ENCODE assay signal across 23 cellular contexts in the genomic region with DNA sequence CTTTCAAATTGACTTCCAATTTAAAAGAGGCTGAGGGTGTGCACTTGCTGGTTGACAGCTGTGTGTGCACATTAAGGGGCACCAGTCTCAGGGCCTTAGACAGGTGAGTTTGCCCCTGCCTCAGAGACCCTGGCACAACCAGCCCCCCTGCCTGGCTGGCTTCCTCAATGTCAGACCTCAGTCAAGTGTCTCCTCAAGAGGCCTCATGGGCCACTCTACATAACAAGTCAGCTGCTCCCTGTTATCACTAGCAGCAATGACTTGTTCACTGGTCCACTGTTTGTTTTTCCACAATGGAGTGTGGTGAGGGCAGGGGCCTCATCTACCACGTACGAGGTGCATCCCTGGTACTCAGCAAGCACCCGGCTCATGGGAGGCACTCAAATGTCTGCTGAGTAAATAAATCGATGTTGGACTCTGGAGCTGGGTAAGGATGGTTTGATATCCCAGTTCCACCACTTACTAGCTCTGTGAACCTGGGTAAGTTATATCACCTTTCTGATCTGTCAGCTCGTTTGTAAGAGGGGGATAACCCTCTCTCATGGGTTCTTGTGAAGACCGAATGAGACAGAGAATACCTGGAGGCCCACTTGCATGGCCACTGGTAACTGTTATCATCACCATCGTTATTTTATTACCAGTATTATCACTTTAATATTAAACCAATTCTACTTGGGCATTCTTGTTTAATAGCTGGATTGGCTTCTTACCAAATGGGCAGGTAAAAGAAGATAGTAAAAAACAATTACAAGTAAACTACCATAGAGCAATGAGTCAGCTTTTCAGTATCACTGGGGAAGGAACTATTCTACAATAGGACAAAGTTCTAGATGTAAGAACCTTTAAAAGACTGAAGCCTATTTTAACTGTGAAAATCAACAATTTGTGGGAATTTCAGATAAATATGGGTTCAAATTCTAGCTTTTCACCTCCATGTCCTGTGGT.
DNase-seq lines count a peak whose midpoint lies in the region; ATAC-seq, FAIRE-seq and TF ChIP-seq lines count a peak whose summit lies in the region.
"Had no signal": no experiment of that assay in that cellular context is flagged by ENCODE, and none has a peak within 500 bp of the region (broad histone marks: within the 10 kb centered on the region; RNA-seq: fewer than 3 reads in every experiment).

No MANE protein-coding gene starts in this region.

- no peak overlapping the region for H3K4me2 ChIP-seq in HepG2 (ENCODE audit: low read depth, low read length)
- H3K4me2 ChIP-seq in K562 (ENCODE audit: insufficient read depth, low read length): no peak overlapping the region
- H3K4me2 ChIP-seq: A549 had no signal

- intact Hi-C loops in activated CD4-positive, alpha-beta memory T cell treated with anti-CD3 and anti-CD28 coated beads for 36 hours (cut with micrococcal nuclease): loop anchor here (5.0 kb wide), 1 partner anchor 71 kb away; no protein-coding TSS in a partner anchor
- intact Hi-C loops in HepG2 (cut with micrococcal nuclease; ENCODE audit: unreplicated experiment): no loop called here
- intact Hi-C loops in right lobe of liver (cut with DNase I): no loop called here
- intact Hi-C loops in K562 (cut with micrococcal nuclease): no loop called here

- no peaks in the 10 kb centered on the region for H3K27me3 Mint-ChIP-seq in activated CD4-positive, alpha-beta memory T cell treated with anti-CD3 and anti-CD28 coated beads for 36 hours
- no peaks in the 10 kb centered on the region for H3K27me3 Mint-ChIP-seq in activated CD4-positive, alpha-beta memory T cell treated with anti-CD3 and anti-CD28 coated beads, Interleukin-2, amount 10 ng/mL, durations not matched to agents 7 days and 5 days
- H3K27me3 Mint-ChIP-seq in stimulated activated naive B cell treated with anti-CD40 and anti-IgM and Interleukin-4, amounts not matched to agents 10 μg/mL and 1 μg/mL and 100 μg/mL, for 72 hours: no peaks in the 10 kb centered on the region

- BruUV-seq in HepG2 (replicated peaks; lab: Mats Ljungman, UMichigan) (TSS peak; percentile 21), K562 (replicated peaks; lab: Mats Ljungman, UMichigan) (no TSS peak)

- H3K27me3 ChIP-seq in HepG2 (ENCODE audit: control insufficient read depth in 1 of 2, insufficient read depth in 2 of 2, low read length in 2 of 2): no peaks in the 10 kb centered on the region
- H3K27me3 ChIP-seq in right lobe of liver: no peaks in the 10 kb centered on the region
- H3K27me3 ChIP-seq in K562 (ENCODE audit: control insufficient read depth in 2 of 2, insufficient read depth in 2 of 2, low read length in 2 of 2): no peaks in the 10 kb centered on the region
- H3K27me3 ChIP-seq: BE2C had no signal

- CTCF ChIA-PET in activated CD4-positive, alpha-beta memory T cell treated with anti-CD3 and anti-CD28 coated beads for 36 hours (lab: Charles Lee): interaction anchor here (0.8 to 4.8 kb wide), 7 partner anchors 11 to 278 kb away, joined by 3 to 27 read pairs (median 7); no protein-coding TSS in a partner anchor
- CTCF ChIA-PET in activated CD4-positive, alpha-beta memory T cell treated with anti-CD3 and anti-CD28 coated beads, Interleukin-2, amount 10 ng/mL, durations not matched to agents 7 days and 5 days (lab: Charles Lee): interaction anchor here (0.9 to 1.2 kb wide), 2 partner anchors 14 to 30 kb away, joined by 3 to 4 read pairs; no protein-coding TSS in a partner anchor
- CTCF ChIA-PET in HepG2 (lab: Yijun Ruan, JAX; ENCODE audit: low intra/inter-chr PET ratio, low total read pairs) (no interaction called here), K562 (lab: Yijun Ruan, JAX; ENCODE audit: low intra/inter-chr PET ratio) (no interaction called here)

- H3K27ac Mint-ChIP-seq in activated CD4-positive, alpha-beta memory T cell treated with anti-CD3 and anti-CD28 coated beads for 36 hours: peak overlapping the region; percentile 33
- H3K27ac Mint-ChIP-seq in activated CD4-positive, alpha-beta memory T cell treated with anti-CD3 and anti-CD28 coated beads, Interleukin-2, amount 10 ng/mL, durations not matched to agents 7 days and 5 days: no peak overlapping the region
- peak overlapping the region; percentile 22 for H3K27ac Mint-ChIP-seq in stimulated activated naive B cell treated with anti-CD40 and anti-IgM and Interleukin-4, amounts not matched to agents 10 μg/mL and 1 μg/mL and 100 μg/mL, for 72 hours

- H2AFZ ChIP-seq in HepG2 (ENCODE audit: low read length) (no peak overlapping the region), K562 (ENCODE audit: low read depth, low read length) (no peak overlapping the region)

- H3K4me3 ChIP-seq in HepG2 (replicated peaks in 1 of 3; ENCODE audit: insufficient read depth in 1 of 3, low read depth in 2 of 3, low read length in 3 of 3) (no peak overlapping the region), right lobe of liver (no peak overlapping the region), K562 (no peak overlapping the region)
- H3K4me3 ChIP-seq: A549 had no signal

- H3K9ac ChIP-seq in HepG2 (ENCODE audit: insufficient read depth, low read depth, low read length) (no peak overlapping the region), K562 (ENCODE audit: insufficient read depth in 1 of 2, low read depth in 2 of 2, low read length in 2 of 2) (no peak overlapping the region)

- H3K4me1 ChIP-seq in HepG2 (ENCODE audit: insufficient read depth, low read length) (peaks cover 13% of the 10 kb centered on the region; the same call in 1 of the 2 replicates), right lobe of liver (no peaks in the 10 kb centered on the region), K562 (replicated peaks in 1 of 2; ENCODE audit: control insufficient read depth in 2 of 2, insufficient read depth in 2 of 2, low read length in 2 of 2) (peaks cover 0 to 3% of the 10 kb centered on the region in 2 experiments; a peak in 2 of 5 replicates)
- H3K4me1 ChIP-seq: A549, BE2C had no signal

- no peak for DNase-seq in activated CD4-positive, alpha-beta memory T cell treated with anti-CD3 and anti-CD28 coated beads for 36 hours
- no peak for DNase-seq in activated CD4-positive, alpha-beta memory T cell treated with anti-CD3 and anti-CD28 coated beads, Interleukin-2, amount 10 ng/mL, durations not matched to agents 7 days and 5 days
- DNase-seq in HepG2 (ENCODE audit: low spot score) (no peak), right lobe of liver (no peak), K562 (ENCODE audit: extremely low read depth in 1 of 4, low spot score in 3 of 4) (no peak)
- DNase-seq in stimulated activated naive B cell treated with anti-CD40 and anti-IgM and Interleukin-4, amounts not matched to agents 10 μg/mL and 1 μg/mL and 100 μg/mL, for 72 hours: no peak
- no peak for DNase-seq in activated CD4-positive, alpha-beta T cell treated with anti-CD3 and anti-CD28 coated beads, Interleukin-2, amount 50 U/mL, for 4 hours
- DNase-seq: activated CD4-positive, alpha-beta T cell treated with anti-CD3 and anti-CD28 coated beads for 48 hours; activated naive CD4-positive, alpha-beta T cell treated with anti-CD3 and anti-CD28 coated beads, Interleukin-2, amount 50 U/mL, for 16 hours; BE2C; hippocampal formation; NCI-H1417; NCI-H2107; NCI-H526; occipital lobe; substantia nigra had no signal

- peaks cover 36% of the 10 kb centered on the region for H3K4me1 Mint-ChIP-seq in activated CD4-positive, alpha-beta memory T cell treated with anti-CD3 and anti-CD28 coated beads for 36 hours (ENCODE audit: low read depth)
- H3K4me1 Mint-ChIP-seq in activated CD4-positive, alpha-beta memory T cell treated with anti-CD3 and anti-CD28 coated beads, Interleukin-2, amount 10 ng/mL, durations not matched to agents 7 days and 5 days: peaks cover 21% of the 10 kb centered on the region
- peaks cover 3 to 16% of the 10 kb centered on the region in 2 donors for H3K4me1 Mint-ChIP-seq in stimulated activated naive B cell treated with anti-CD40 and anti-IgM and Interleukin-4, amounts not matched to agents 10 μg/mL and 1 μg/mL and 100 μg/mL, for 72 hours

- no peak for ATAC-seq in HepG2
- ATAC-seq in right lobe of liver: no peak
- ATAC-seq in K562: no peak
- ATAC-seq in stimulated activated naive B cell treated with anti-CD40 and anti-IgM and Interleukin-4, amounts not matched to agents 10 μg/mL and 1 μg/mL and 100 μg/mL, for 72 hours (replicated peaks): no peak
- ATAC-seq in GM21447 (IDR thresholded peaks at IDR 0.05; ENCODE audit: unreplicated experiment): no peak
- ATAC-seq: A549, SK-N-SH treated with all-trans-retinoic acid at 6 μM for 48 hours had no signal

- H3K36me3 ChIP-seq in HepG2 (replicated peaks in 1 of 2; ENCODE audit: control insufficient read depth in 1 of 2, insufficient read depth in 2 of 2, low read length in 2 of 2): peaks cover 30 to 83% of the 10 kb centered on the region in 2 experiments
- H3K36me3 ChIP-seq in right lobe of liver: peaks cover 0 to 43% (median 5%) of the 10 kb centered on the region in 4 donors
- peaks cover 64% of the 10 kb centered on the region for H3K36me3 ChIP-seq in K562 (ENCODE audit: control insufficient read depth, insufficient read depth, low read length)

- no peak for FAIRE-seq in HepG2 (lab: Jason Lieb, UNC)
- FAIRE-seq in K562 (lab: Jason Lieb, UNC): no peak
- FAIRE-seq: A549, astrocyte, D721Med had no signal

- POLR2A ChIA-PET in activated CD4-positive, alpha-beta memory T cell treated with anti-CD3 and anti-CD28 coated beads for 36 hours (lab: Charles Lee): no interaction called here
- POLR2A ChIA-PET in activated CD4-positive, alpha-beta memory T cell treated with anti-CD3 and anti-CD28 coated beads, Interleukin-2, amount 10 ng/mL, durations not matched to agents 7 days and 5 days (lab: Charles Lee): no interaction called here
- POLR2A ChIA-PET in HepG2 (lab: Yijun Ruan, JAX): no interaction called here
- POLR2A ChIA-PET in K562 (lab: Yijun Ruan, JAX): interaction anchor here (0.6 to 1.4 kb wide), 3 partner anchors 28 to 92 kb away, joined by 3 read pairs; no protein-coding TSS in a partner anchor

- TF ChIP-seq EP300 in HepG2 (IDR thresholded peaks at IDR 0.05; ENCODE audit: low read depth in 2 of 2, low read length in 2 of 2) (no peak), HepG2 (CRISPR knock-in tag; IDR thresholded peaks at IDR 0.05; ENCODE audit: borderline replicate concordance) (no peak), K562 (IDR thresholded peaks at IDR 0.05; ENCODE audit: low read length) (no peak)

- H3K9me3 ChIP-seq in HepG2 (ENCODE audit: low read length) (no peaks in the 10 kb centered on the region), right lobe of liver (no peaks in the 10 kb centered on the region), K562 (replicated peaks; ENCODE audit: control insufficient read depth, insufficient read depth, low read depth, low read length) (no peaks in the 10 kb centered on the region)
- H3K9me3 ChIP-seq: BE2C had no signal

- TF ChIP-seq POLR2A in HepG2 (IDR thresholded peaks at IDR 0.05; ENCODE audit: insufficient read depth in 1 of 2, low read depth in 2 of 2, low read length in 2 of 2) (no peak), right lobe of liver (IDR thresholded peaks at IDR 0.05) (no peak), K562 (conservative IDR thresholded peaks at IDR 0.05) (no peak)

- in situ Hi-C loops in HepG2 (cut with HindIII; ENCODE audit: extremely low pct_ligation_motif_present, low pct_unique_long_range_greater_than_20kb): no loop called here
- in situ Hi-C loops in K562 (cut with MboI): no loop called here

- no peak overlapping the region for H3K27ac ChIP-seq in HepG2 (ENCODE audit: extremely low read length, insufficient read depth, low read length)
- H3K27ac ChIP-seq in right lobe of liver: no peak overlapping the region
- H3K27ac ChIP-seq in K562 (ENCODE audit: extremely low read depth, low read depth, low read length): peak overlapping the region; percentile 14; the same call in 1 of the 3 replicates
- H3K27ac ChIP-seq: A549, HL-60, RWPE1 had no signal

- TF ChIP-seq RAD21 in HepG2 (CRISPR knock-in tag; IDR thresholded peaks at IDR 0.05): no peak
- TF ChIP-seq RAD21 in K562 (CRISPR knock-in tag; conservative IDR thresholded peaks at IDR 0.05 in 1 of 2, IDR thresholded peaks at IDR 0.05 in 1 of 2): no peak

- no peaks in the 10 kb centered on the region for H3K9me3 Mint-ChIP-seq in activated CD4-positive, alpha-beta memory T cell treated with anti-CD3 and anti-CD28 coated beads for 36 hours
- H3K9me3 Mint-ChIP-seq in activated CD4-positive, alpha-beta memory T cell treated with anti-CD3 and anti-CD28 coated beads, Interleukin-2, amount 10 ng/mL, durations not matched to agents 7 days and 5 days: no peaks in the 10 kb centered on the region
- no peaks in the 10 kb centered on the region for H3K9me3 Mint-ChIP-seq in stimulated activated naive B cell treated with anti-CD40 and anti-IgM and Interleukin-4, amounts not matched to agents 10 μg/mL and 1 μg/mL and 100 μg/mL, for 72 hours

- 91% methylated on average over 6 of the region's 7 CpGs for WGBS in HepG2 (ENCODE audit: low lambda C conversion rate)
- WGBS in right lobe of liver (ENCODE audit: insufficient coverage, low coverage, low lambda C conversion rate, missing lambda C conversion rate): 89% methylated on average over 5 of the region's 7 CpGs
- WGBS in K562 (ENCODE audit: insufficient coverage, low coverage, missing lambda C conversion rate): 76% methylated on average over 7 of the region's 7 CpGs

- H4K20me1 ChIP-seq in HepG2 (ENCODE audit: insufficient read depth, low read length) (0 out of 2 replicates have a peak, but pooled peaks cover 3% of the 10 kb centered on the region), K562 (replicated peaks; ENCODE audit: control insufficient read depth, insufficient read depth, low read length) (no peaks in the 10 kb centered on the region; the same call in 1 of the 2 replicates)

- no peak overlapping the region for H3K4me3 Mint-ChIP-seq in activated CD4-positive, alpha-beta memory T cell treated with anti-CD3 and anti-CD28 coated beads for 36 hours
- H3K4me3 Mint-ChIP-seq in activated CD4-positive, alpha-beta memory T cell treated with anti-CD3 and anti-CD28 coated beads, Interleukin-2, amount 10 ng/mL, durations not matched to agents 7 days and 5 days: no peak overlapping the region
- no peak overlapping the region for H3K4me3 Mint-ChIP-seq in stimulated activated naive B cell treated with anti-CD40 and anti-IgM and Interleukin-4, amounts not matched to agents 10 μg/mL and 1 μg/mL and 100 μg/mL, for 72 hours

- H3K36me3 Mint-ChIP-seq in activated CD4-positive, alpha-beta memory T cell treated with anti-CD3 and anti-CD28 coated beads for 36 hours: peaks cover 24% of the 10 kb centered on the region
- peaks cover 61% of the 10 kb centered on the region for H3K36me3 Mint-ChIP-seq in activated CD4-positive, alpha-beta memory T cell treated with anti-CD3 and anti-CD28 coated beads, Interleukin-2, amount 10 ng/mL, durations not matched to agents 7 days and 5 days (ENCODE audit: low read depth)
- peaks cover 27 to 64% of the 10 kb centered on the region in 2 donors for H3K36me3 Mint-ChIP-seq in stimulated activated naive B cell treated with anti-CD40 and anti-IgM and Interleukin-4, amounts not matched to agents 10 μg/mL and 1 μg/mL and 100 μg/mL, for 72 hours

- H3K79me2 ChIP-seq in HepG2 (ENCODE audit: insufficient read depth, low read length): no peaks in the 10 kb centered on the region
- H3K79me2 ChIP-seq in K562 (ENCODE audit: control insufficient read depth, insufficient read depth, low read length): no peaks in the 10 kb centered on the region

- no peaks in the 10 kb centered on the region for H3K9me1 ChIP-seq in K562 (ENCODE audit: control insufficient read depth, insufficient read depth, low read length)

- TF ChIP-seq CTCF in HepG2 (CRISPR knock-in tag; IDR thresholded peaks at IDR 0.05): no peak
- TF ChIP-seq CTCF in right lobe of liver (IDR thresholded peaks at IDR 0.05): no peak
- no peak for TF ChIP-seq CTCF in K562 (IDR thresholded peaks at IDR 0.05 in 2 of 3, conservative IDR thresholded peaks at IDR 0.05 in 1 of 3; ENCODE audit: insufficient read depth in 2 of 3, low read depth in 1 of 3, low read length in 3 of 3)

Comparison
In these comparisons a context has a peak if more than half of its experiments do, and no peak if none do; other contexts are left out.
1. CTCF ChIA-PET loops: an anchor here in activated CD4-positive, alpha-beta memory T cell treated with anti-CD3 and anti-CD28 coated beads for 36 hours (0.8 to 4.8 kb wide) and activated CD4-positive, alpha-beta memory T cell treated with anti-CD3 and anti-CD28 coated beads, Interleukin-2, amount 10 ng/mL, durations not matched to agents 7 days and 5 days (0.9 to 1.2 kb wide); none called in HepG2 and K562.